ENCODE assay signal across 20 cellular contexts in the genomic region with DNA sequence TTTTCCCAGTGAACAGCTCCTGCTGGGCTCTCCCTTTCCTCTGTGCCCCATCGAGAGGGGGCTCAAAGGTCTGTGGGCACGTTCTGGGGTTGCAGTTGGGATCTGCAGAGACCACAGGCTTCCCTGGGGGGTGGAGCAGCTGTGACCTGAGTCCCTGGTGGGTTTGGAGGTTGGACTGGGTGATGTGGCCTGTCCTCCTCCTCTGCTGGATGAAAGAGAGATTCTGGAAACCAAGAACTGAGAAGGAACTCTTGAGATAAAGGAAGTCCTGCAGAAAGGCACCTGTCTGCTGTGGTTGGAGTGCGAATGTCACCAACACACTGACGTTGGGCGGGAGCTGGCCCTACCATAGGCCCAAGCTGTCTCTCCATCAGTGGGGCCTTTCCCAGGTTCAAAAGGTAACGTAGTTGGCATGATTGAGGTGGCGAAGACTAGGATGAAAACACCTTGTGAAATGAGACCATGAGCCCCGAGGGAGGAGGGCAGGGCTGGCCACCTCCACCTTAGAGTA.
"Had no signal": no experiment of that assay in that cellular context is flagged by ENCODE, and none has a peak within 500 bp of the region (broad histone marks: within the 10 kb centered on the region; RNA-seq: fewer than 3 reads in every experiment).

No MANE protein-coding gene starts in this region.

- H3K9me3 ChIP-seq: ovary, right atrium auricular region had no signal

- ATAC-seq: foreskin keratinocyte; left colon; left ventricle myocardium superior; natural killer cell treated with Interleukin-12 subunit alpha and Interleukin-12 subunit beta and Interleukin-15 and Interleukin-18, amount 100 ng/mL, for 72 hours had no signal

- DNase-seq: effector CD4-positive, alpha-beta T cell; endodermal cell; erythroblast; foreskin keratinocyte; kidney; left colon; left ventricle myocardium superior; mesenchymal stem cell; midbrain; nucleus accumbens; ovary; small intestine; stimulated activated CD4-positive, alpha-beta T cell treated with anti-CD3 and anti-CD28 coated beads, Interleukin-12 subunit alpha, Interleukin-12 subunit beta, amount 100 ng/mL, for 4 hours; stimulated activated naive CD4-positive, alpha-beta T cell treated with Interleukin-2 at 50 U/mL for 16 hours; trophoblast cell had no signal

- H3K4me3 ChIP-seq: lung, neural progenitor cell, ovary, right atrium auricular region had no signal

- FAIRE-seq: endothelial cell of umbilical vein, kidney, small intestine had no signal

- H3K36me3 ChIP-seq: neural progenitor cell, ovary, right atrium auricular region had no signal

- H3K27ac ChIP-seq: foreskin keratinocyte, neural progenitor cell, ovary, right atrium auricular region had no signal

- H3K9ac ChIP-seq: neural progenitor cell had no signal

- H3K4me2 ChIP-seq: neural progenitor cell had no signal

- H3K4me1 ChIP-seq: foreskin keratinocyte, neural progenitor cell, right atrium auricular region had no signal

- H3K27me3 ChIP-seq: neural progenitor cell, ovary, right atrium auricular region had no signal

- H2AFZ ChIP-seq: neural progenitor cell had no signal
